In genomic region chr1:59214764-59215208, GRCh38 we compare ENCODE assay signal across 13 cellular contexts.
DNase-seq lines count a peak whose midpoint lies in the region; ATAC-seq and TF ChIP-seq lines count a peak whose summit lies in the region.
"Had no signal": no experiment of that assay in that cellular context is flagged by ENCODE, and none has a peak within 500 bp of the region (broad histone marks: within the 10 kb centered on the region; RNA-seq: fewer than 3 reads in every experiment).

No MANE protein-coding gene starts in this region.

- peaks cover 25% of the 10 kb centered on the region for H3K4me1 Mint-ChIP-seq in chondrocyte (ENCODE audit: low read depth)
- H3K4me1 Mint-ChIP-seq in osteocyte (ENCODE audit: unreplicated experiment): peaks cover 27% of the 10 kb centered on the region
- H3K4me1 Mint-ChIP-seq: activated B cell treated with CpG ODN at 0.5 μM for 24 hours, B cell had no signal

- TF ChIP-seq CTCF in chondrocyte (IDR thresholded peaks at IDR 0.05) (no peak), osteocyte (IDR thresholded peaks at IDR 0.05) (no peak)

- ATAC-seq in HG03460 (IDR thresholded peaks at IDR 0.05; ENCODE audit: unreplicated experiment) (no peak), GM21381 (IDR thresholded peaks at IDR 0.05; ENCODE audit: unreplicated experiment) (no peak), GM21529 (IDR thresholded peaks at IDR 0.05; ENCODE audit: unreplicated experiment) (no peak)
- ATAC-seq: activated T-cell treated with anti-CD3 and anti-CD28 coated beads, Interleukin-2, amount 50 U/mL, for 4 hours had no signal

- H3K4me3 Mint-ChIP-seq in chondrocyte (ENCODE audit: unreplicated experiment): no peak overlapping the region
- H3K4me3 Mint-ChIP-seq in osteocyte (ENCODE audit: unreplicated experiment): no peak overlapping the region
- H3K4me3 Mint-ChIP-seq: activated B cell treated with CpG ODN at 0.5 μM for 24 hours; activated T-cell treated with anti-CD3 and anti-CD28 coated beads, Interleukin-2, amount 50 U/mL, for 4 hours; B cell had no signal

- DNase-seq in Daoy (ENCODE audit: low read depth) (peak; percentile 68), NCI-H345 treated with DMSO at 0.1 percent for 48 hours (lab: John Stamatoyannopoulos, UW; ENCODE audit: unreplicated experiment) (peak; percentile 36), chondrocyte (ENCODE audit: low spot score) (no peak), osteocyte (ENCODE audit: extremely low spot score, unreplicated experiment) (peak; percentile 84), inferior parietal cortex (ENCODE audit: extremely low spot score) (no peak)
- DNase-seq: activated B cell treated with CpG ODN at 0.5 μM for 24 hours; activated T-cell treated with anti-CD3 and anti-CD28 coated beads, Interleukin-2, amount 50 U/mL, for 4 hours; central memory CD4-positive, alpha-beta T cell; psoas muscle had no signal

- H3K27ac Mint-ChIP-seq in chondrocyte (ENCODE audit: unreplicated experiment) (peak overlapping the region; percentile 57), osteocyte (ENCODE audit: unreplicated experiment) (peak overlapping the region; percentile 83)
- H3K27ac Mint-ChIP-seq: activated B cell treated with CpG ODN at 0.5 μM for 24 hours, B cell had no signal

- H3K36me3 Mint-ChIP-seq in chondrocyte (ENCODE audit: low read depth): peaks cover 1% of the 10 kb centered on the region
- H3K36me3 Mint-ChIP-seq in osteocyte (ENCODE audit: unreplicated experiment): peaks cover 4% of the 10 kb centered on the region

- H3K27me3 Mint-ChIP-seq in chondrocyte (ENCODE audit: low read depth) (peaks cover 6% of the 10 kb centered on the region), osteocyte (ENCODE audit: unreplicated experiment) (peaks cover 35% of the 10 kb centered on the region)
- H3K27me3 Mint-ChIP-seq: activated B cell treated with CpG ODN at 0.5 μM for 24 hours, B cell had no signal

- H3K9me3 Mint-ChIP-seq in chondrocyte (ENCODE audit: low read depth) (peaks cover 8% of the 10 kb centered on the region), osteocyte (ENCODE audit: unreplicated experiment) (peaks cover 9% of the 10 kb centered on the region)

Comparison
In these comparisons a context has a peak if more than half of its experiments do, and no peak if none do; other contexts are left out.
1. DNase-seq: peak in Daoy (single experiment), NCI-H345 treated with DMSO at 0.1 percent for 48 hours (single experiment) and osteocyte (single experiment); none in chondrocyte (single experiment) and inferior parietal cortex (single experiment).